ENCODE assay signal across 8 cellular contexts in genomic region chr6:3229566-3230274, GRCh38. TPM values are rescaled to one million over a fixed set of nuclear protein-coding genes. Genes with fewer than 3 reads are reported as not detected.
DNase-seq lines count a peak whose midpoint lies in the region; ATAC-seq and TF ChIP-seq lines count a peak whose summit lies in the region.

No MANE protein-coding gene starts in this region.

- DNase-seq in CD14-positive monocyte (ENCODE audit: low spot score) (no peak), IMR-90 (no peak), T-helper 9 cell (peak; percentile 14), thoracic aorta (ENCODE audit: low spot score) (no peak), A172 (ENCODE audit: low spot score) (no peak), DMS114 treated with DMSO at 0.1 percent for 48 hours (lab: John Stamatoyannopoulos, UW; ENCODE audit: unreplicated experiment) (no peak), SJCRH30 (no peak)

- dilution Hi-C loops in IMR-90 (cut with HindIII; ENCODE audit: low sequenced_read_pairs, unreplicated experiment) = no loop called here

- intact Hi-C loops in CD14-positive monocyte (cut with micrococcal nuclease) = no loop called here
- intact Hi-C loops in IMR-90 (cut with micrococcal nuclease) = no loop called here

- H3K9ac ChIP-seq in IMR-90 (ENCODE audit: low read depth, low read length) = no peak overlapping the region

- H3K27ac ChIP-seq in IMR-90 (ENCODE audit: insufficient read depth, low read length) = no peak overlapping the region
- no peak overlapping the region for H3K27ac ChIP-seq in thoracic aorta
- H3K27ac ChIP-seq in SJCRH30 = no peak overlapping the region

- peaks cover 0 to 28% (median 13%) of the 10 kb centered on the region in 7 donors for H3K9me3 Mint-ChIP-seq in CD14-positive monocyte

- TF ChIP-seq POLR2A in IMR-90 (IDR thresholded peaks at IDR 0.05; ENCODE audit: low read depth, low read length) = no peak

- no peak overlapping the region for H2BK20ac ChIP-seq in IMR-90 (ENCODE audit: low read depth, low read length)

- H3K36me3 ChIP-seq in IMR-90 (ENCODE audit: control insufficient read depth, insufficient read depth, low read length) = no peaks in the 10 kb centered on the region
- H3K36me3 ChIP-seq in thoracic aorta = no peaks in the 10 kb centered on the region
- H3K36me3 ChIP-seq in SJCRH30 = no peaks in the 10 kb centered on the region

- BruUV-seq in IMR-90 (replicated peaks; lab: Mats Ljungman, UMichigan) = no TSS peak

- H2BK15ac ChIP-seq in IMR-90 (ENCODE audit: low read depth, low read length) = no peak overlapping the region

- TF ChIP-seq CTCF in CD14-positive monocyte (IDR thresholded peaks at IDR 0.05) (no peak), IMR-90 (conservative IDR thresholded peaks at IDR 0.05; ENCODE audit: low read depth, low read length) (no peak), thoracic aorta (IDR thresholded peaks at IDR 0.05) (no peak)

- no peak overlapping the region for H4K8ac ChIP-seq in IMR-90 (ENCODE audit: low read depth in 2 of 2, low read length in 2 of 2)

- peak overlapping the region; percentile 25 for H2AK9ac ChIP-seq in IMR-90 (replicated peaks; ENCODE audit: low read depth, low read length, poor library complexity)

- peaks cover 0 to 4% of the 10 kb centered on the region in 2 experiments; a peak in 1 of 4 replicates for H3K79me1 ChIP-seq in IMR-90 (ENCODE audit: low read depth in 1 of 2, low read length in 2 of 2)

- no peak overlapping the region for H4K5ac ChIP-seq in IMR-90 (ENCODE audit: low read depth, low read length)

- no peak overlapping the region for H2BK120ac ChIP-seq in IMR-90 (ENCODE audit: low read depth, low read length)

- H3K23ac ChIP-seq in IMR-90 (ENCODE audit: low read depth, low read length) = peak overlapping the region; percentile 84; the same call in 1 of the 2 replicates

- H3K14ac ChIP-seq in IMR-90 (replicated peaks; ENCODE audit: low read depth, low read length) = no peak overlapping the region

- H3K18ac ChIP-seq in IMR-90 (ENCODE audit: low read depth, low read length) = no peak overlapping the region

- peaks cover 87 to 96% (median 90%) of the 10 kb centered on the region in 3 donors for H3K27me3 Mint-ChIP-seq in CD14-positive monocyte (ENCODE audit: low read depth in 3 of 3)

- H3K4me1 ChIP-seq in IMR-90 (ENCODE audit: control insufficient read depth, insufficient read depth, low read length) (peaks cover 3% of the 10 kb centered on the region; the same call in 1 of the 2 replicates), thoracic aorta (ENCODE audit: control insufficient read depth in 1 of 2, low read depth in 2 of 2) (peaks cover 26 to 57% of the 10 kb centered on the region in 2 donors), SJCRH30 (peaks cover 2% of the 10 kb centered on the region; the same call in 1 of the 2 replicates)

- peaks cover 9% of the 10 kb centered on the region; the same call in 1 of the 2 replicates for H4K20me1 ChIP-seq in IMR-90 (ENCODE audit: insufficient read depth, low read length)

- ATAC-seq in IMR-90 (ENCODE audit: low read depth) (no peak), thoracic aorta (ENCODE audit: insufficient number of reproducible peaks, low FRiP score, low read depth) (no peak)

- H2AFZ ChIP-seq in IMR-90 (replicated peaks; ENCODE audit: low read length, poor library complexity) = peak overlapping the region; percentile 16

- no peak for TF ChIP-seq RAD21 in IMR-90 (IDR thresholded peaks at IDR 0.05; ENCODE audit: low read length)

- CTCF ChIA-PET in IMR-90 (lab: Yijun Ruan, JAX) = interaction anchor here (0.8 to 1.1 kb wide), 2 partner anchors 22 to 53 kb away, joined by 3 read pairs; no protein-coding TSS in a partner anchor

- no peak overlapping the region for H4K91ac ChIP-seq in IMR-90 (ENCODE audit: insufficient read depth, low read depth, low read length)

- H3K9me3 ChIP-seq in IMR-90 (ENCODE audit: control insufficient read depth, insufficient read depth, low read length) = peaks cover 2% of the 10 kb centered on the region; the same call in 1 of the 2 replicates
- no peaks in the 10 kb centered on the region for H3K9me3 ChIP-seq in iPS-18c (ENCODE audit: control insufficient read depth, insufficient read depth, low read length)
- H3K9me3 ChIP-seq in thoracic aorta = no peaks in the 10 kb centered on the region
- no peaks in the 10 kb centered on the region for H3K9me3 ChIP-seq in SJCRH30 (replicated peaks)

- in situ Hi-C loops in IMR-90 (cut with MboI; ENCODE audit: low sequenced_read_pairs) = no loop called here

- H2AK5ac ChIP-seq in IMR-90 (ENCODE audit: low read depth, low read length) = 0 out of 2 replicates have a peak overlapping the region, but pooled peaks have one; percentile 21

- H3K4me2 ChIP-seq in IMR-90 (ENCODE audit: low read depth, low read length) = peak overlapping the region; percentile 1; the same call in 1 of the 2 replicates

- H3K36me3 Mint-ChIP-seq in CD14-positive monocyte = peaks cover 2 to 8% of the 10 kb centered on the region in 2 donors

- no peak overlapping the region for H3K27ac Mint-ChIP-seq in CD14-positive monocyte

- peak overlapping the region; percentile 25 to 89 for H3K4me3 Mint-ChIP-seq in CD14-positive monocyte

- H3K9me1 ChIP-seq in IMR-90 (ENCODE audit: insufficient read depth, low read length) = peaks cover 7% of the 10 kb centered on the region; the same call in 1 of the 2 replicates

- 17% methylated on average over 7 of the region's 31 CpGs; no CpG with 5 or more reads in 1 of the 2 experiments for WGBS in IMR-90 (ENCODE audit: extremely low coverage in 2 of 2, insufficient read length in 1 of 2), 2 experiments

- H3K4me1 Mint-ChIP-seq in CD14-positive monocyte = peaks cover 36% of the 10 kb centered on the region

- POLR2A ChIA-PET in IMR-90 (lab: Charles Lee; ENCODE audit: unreplicated experiment) = interaction anchor here (1.5 kb wide), 1 partner anchor 17 kb away, joined by 4 read pairs; no protein-coding TSS in a partner anchor

- peaks cover 44% of the 10 kb centered on the region for H3K27me3 ChIP-seq in IMR-90 (ENCODE audit: control insufficient read depth, insufficient read depth, low read length)
- H3K27me3 ChIP-seq in thoracic aorta (replicated peaks; ENCODE audit: insufficient read depth) = peaks cover 36% of the 10 kb centered on the region
- H3K27me3 ChIP-seq in SJCRH30 = peaks cover 9% of the 10 kb centered on the region; the same call in 1 of the 2 replicates

- H3K56ac ChIP-seq in IMR-90 (ENCODE audit: extremely low read depth, insufficient read depth, low read length) = no peak overlapping the region

- no peak overlapping the region for H3K4me3 ChIP-seq in IMR-90 (ENCODE audit: insufficient read depth, low read depth, low read length)
- H3K4me3 ChIP-seq in iPS-18c (ENCODE audit: insufficient read depth, low read depth, low read length) = peak overlapping the region; percentile 63
- peak overlapping the region; percentile 67 for H3K4me3 ChIP-seq in thoracic aorta
- H3K4me3 ChIP-seq in SJCRH30 = no peak overlapping the region

- no peak overlapping the region for H3K4ac ChIP-seq in IMR-90 (ENCODE audit: low read depth, low read length)

- no peak overlapping the region for H2BK5ac ChIP-seq in IMR-90 (ENCODE audit: low read depth, low read length, poor library complexity, severe bottlenecking)

TF ChIP-seq in IMR-90, 13 proteins besides CTCF, POLR2A, EP300 and RAD21 (continues in another document):
- TF ChIP-seq CHD1 (IDR thresholded peaks at IDR 0.05; ENCODE audit: low read depth, low read length) = no peak
- TF ChIP-seq RCOR1 (IDR thresholded peaks at IDR 0.05; ENCODE audit: insufficient replicate concordance, low read length) = no peak
- no peak for TF ChIP-seq MXI1 (IDR thresholded peaks at IDR 0.05; ENCODE audit: borderline replicate concordance, low read depth, low read length)
- no peak for TF ChIP-seq MAZ (IDR thresholded peaks at IDR 0.05; ENCODE audit: borderline replicate concordance, low read depth, low read length)
- TF ChIP-seq BHLHE40 (IDR thresholded peaks at IDR 0.05; ENCODE audit: low read depth, low read length) = no peak
- no peak for TF ChIP-seq CEBPB (IDR thresholded peaks at IDR 0.05; ENCODE audit: low read depth, low read length)
- TF ChIP-seq SMC3 (IDR thresholded peaks at IDR 0.05; ENCODE audit: low read depth, low read length) = no peak
- no peak for TF ChIP-seq USF2 (IDR thresholded peaks at IDR 0.05; ENCODE audit: low read depth, low read length)
- TF ChIP-seq RFX5 (IDR thresholded peaks at IDR 0.05; ENCODE audit: low read depth, low read length) = no peak
- no peak for TF ChIP-seq MAFK (IDR thresholded peaks at IDR 0.05; ENCODE audit: low read depth, low read length)
- TF ChIP-seq NFE2L2 (IDR thresholded peaks at IDR 0.05; ENCODE audit: low read depth, low read length) = no peak
- no peak for TF ChIP-seq FOS (IDR thresholded peaks at IDR 0.05; ENCODE audit: low read depth, low read length)

RNA-seq across cellular contexts. Expression of gene TUBB2B, which starts 2.3 kb away (rescaled TPM):
- polyA plus RNA-seq in CD14-positive monocyte (under 1 TPM in 1 of 2 donors, not detected in 1; 0.15 TPM), IMR-90 (2012; rRNA removed) (19.0 and 21.1 TPM in 2 replicates)
- total RNA-seq in IMR-90 (2012; rRNA removed) (13.3 and 13.6 TPM in 2 replicates), thoracic aorta (1 to 10 TPM; 1.8 to 3.2 TPM)
- 11.8 and 40.1 TPM in 2 replicates for polyA plus RNA-seq in IMR-90 (2012; cell fraction: cytosol; rRNA removed)
- polyA plus RNA-seq in IMR-90 (2012; cell fraction: nucleus; rRNA removed; ENCODE audit: low replicate concordance) = 16.8 and 23.0 TPM in 2 replicates
- total RNA-seq in A172 (2014; rRNA removed; shearing (Covaris generic)) = 13.0 and 17.1 TPM in 2 replicates
- 54.1 and 57.9 TPM in 2 replicates for total RNA-seq in SJCRH30 (2014; rRNA removed; shearing (Covaris generic))

RNA-seq across cellular contexts. Expression of gene PSMG4, which starts 29.0 kb away (rescaled TPM):
- polyA plus RNA-seq in CD14-positive monocyte (10 to 100 TPM; 27.9 to 31.1 TPM), IMR-90 (2012; rRNA removed) (13.4 and 17.7 TPM in 2 replicates)
- total RNA-seq in IMR-90 (2012; rRNA removed) (5.6 and 6.7 TPM in 2 replicates), thoracic aorta (10 to 100 TPM; 19.4 to 29.0 TPM)
- polyA plus RNA-seq in IMR-90 (2012; cell fraction: cytosol; rRNA removed) = 34.8 and 53.3 TPM in 2 replicates
- polyA plus RNA-seq in IMR-90 (2012; cell fraction: nucleus; rRNA removed; ENCODE audit: low replicate concordance) = 16.6 and 24.3 TPM in 2 replicates
- 23.4 and 38.4 TPM in 2 replicates for total RNA-seq in A172 (2014; rRNA removed; shearing (Covaris generic))
- 10.1 and 11.0 TPM in 2 replicates for total RNA-seq in SJCRH30 (2014; rRNA removed; shearing (Covaris generic))

Comparison
In these comparisons a context has a peak if more than half of its experiments do, and no peak if none do; other contexts are left out.
1. H3K4me3 ChIP-seq: peak in iPS-18c (single experiment) and thoracic aorta (single experiment); none in IMR-90 (single experiment) and SJCRH30 (single experiment).